1 cellular context compared by ENCODE assay signal in genomic region chr1:16709659-16710087, GRCh38.
TF ChIP-seq lines count a peak whose summit lies in the region.

No MANE protein-coding gene starts in this region.

TF ChIP-seq in HEK293, 187 proteins besides CTCF, POLR2A, EP300 and RAD21 (continued from another document):
- TF ChIP-seq ZNF18 (tag by site-specific recombination; IDR thresholded peaks at IDR 0.05) (peak; percentile 90), ZNF341 (tag by site-specific recombination; IDR thresholded peaks at IDR 0.05; ENCODE audit: low read depth) (peak; percentile 96)
